Comparison of ENCODE assay signal across 1 cellular context in the genomic region with DNA sequence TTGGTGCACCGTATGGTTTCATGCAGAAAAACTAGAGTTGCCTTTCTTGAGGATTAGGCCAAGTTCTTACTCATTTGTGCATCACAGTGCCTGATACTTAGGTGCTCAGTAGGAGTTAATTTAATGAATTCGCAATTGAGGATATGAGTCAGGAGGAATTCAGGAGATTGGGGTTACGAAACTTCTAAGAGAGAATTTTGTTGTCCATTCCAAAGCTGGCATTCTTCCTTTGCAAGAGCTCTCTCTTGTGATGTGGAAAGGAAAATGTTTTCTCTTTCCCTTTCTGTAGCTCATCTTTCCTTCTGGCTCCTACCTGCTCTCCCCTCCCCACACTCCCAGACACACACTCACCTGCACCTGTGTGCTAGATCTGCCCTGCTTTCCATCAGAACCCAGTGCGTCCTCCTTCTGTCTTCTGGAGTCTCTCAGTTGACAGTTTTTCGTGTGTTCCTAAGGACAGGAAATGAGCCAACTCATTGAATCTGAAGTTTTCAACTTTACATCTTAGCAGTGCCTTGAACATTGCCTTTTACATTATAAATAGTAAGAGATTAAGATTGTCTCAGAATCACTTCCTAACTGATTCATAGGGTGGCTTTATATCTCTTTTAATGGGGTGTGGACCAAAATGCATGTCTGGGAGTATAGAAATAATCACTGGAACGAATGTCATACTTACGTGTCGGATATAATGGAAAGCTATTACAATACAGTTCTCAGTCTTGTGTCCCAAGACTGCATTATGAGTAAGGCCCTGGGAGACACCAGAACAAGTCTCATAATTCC.
TF ChIP-seq lines count a peak whose summit lies in the region.

No MANE protein-coding gene starts in this region.

TF ChIP-seq in HepG2, 621 proteins besides CTCF, POLR2A, EP300 and RAD21:
- TF ChIP-seq ZNF101 (CRISPR knock-in tag; IDR thresholded peaks at IDR 0.05; ENCODE audit: borderline replicate concordance, low read depth) (no peak), STAT6 (CRISPR knock-in tag; IDR thresholded peaks at IDR 0.05; ENCODE audit: borderline replicate concordance) (no peak), ETV6 (CRISPR knock-in tag; conservative IDR thresholded peaks at IDR 0.05) (no peak), IKZF4 (CRISPR knock-in tag; IDR thresholded peaks at IDR 0.05; ENCODE audit: borderline replicate concordance, low read depth, not compliant biosample characterization) (no peak), TEAD3 (CRISPR knock-in tag; optimal IDR thresholded peaks at IDR 0.05; ENCODE audit: borderline replicate concordance) (no peak), NFKBIZ (CRISPR knock-in tag; IDR thresholded peaks at IDR 0.05) (no peak), BRCA1 (CRISPR knock-in tag; IDR thresholded peaks at IDR 0.05) (no peak), MXI1 (IDR thresholded peaks at IDR 0.05; ENCODE audit: borderline replicate concordance, low read depth, low read length) (no peak), ZNF333 (CRISPR knock-in tag; IDR thresholded peaks at IDR 0.05; ENCODE audit: borderline replicate concordance) (no peak), ZNF619 (CRISPR knock-in tag; IDR thresholded peaks at IDR 0.05) (no peak), GMEB2 (CRISPR knock-in tag; IDR thresholded peaks at IDR 0.05; ENCODE audit: low read depth) (no peak), ZNF710 (CRISPR knock-in tag; IDR thresholded peaks at IDR 0.05; ENCODE audit: borderline replicate concordance) (no peak), SOX5 (CRISPR knock-in tag; IDR thresholded peaks at IDR 0.05; ENCODE audit: borderline replicate concordance) (no peak), ZNF776 (CRISPR knock-in tag; IDR thresholded peaks at IDR 0.05) (no peak), ZBTB37 (CRISPR knock-in tag; IDR thresholded peaks at IDR 0.05) (no peak)
- TF ChIP-seq, protein P1, sequence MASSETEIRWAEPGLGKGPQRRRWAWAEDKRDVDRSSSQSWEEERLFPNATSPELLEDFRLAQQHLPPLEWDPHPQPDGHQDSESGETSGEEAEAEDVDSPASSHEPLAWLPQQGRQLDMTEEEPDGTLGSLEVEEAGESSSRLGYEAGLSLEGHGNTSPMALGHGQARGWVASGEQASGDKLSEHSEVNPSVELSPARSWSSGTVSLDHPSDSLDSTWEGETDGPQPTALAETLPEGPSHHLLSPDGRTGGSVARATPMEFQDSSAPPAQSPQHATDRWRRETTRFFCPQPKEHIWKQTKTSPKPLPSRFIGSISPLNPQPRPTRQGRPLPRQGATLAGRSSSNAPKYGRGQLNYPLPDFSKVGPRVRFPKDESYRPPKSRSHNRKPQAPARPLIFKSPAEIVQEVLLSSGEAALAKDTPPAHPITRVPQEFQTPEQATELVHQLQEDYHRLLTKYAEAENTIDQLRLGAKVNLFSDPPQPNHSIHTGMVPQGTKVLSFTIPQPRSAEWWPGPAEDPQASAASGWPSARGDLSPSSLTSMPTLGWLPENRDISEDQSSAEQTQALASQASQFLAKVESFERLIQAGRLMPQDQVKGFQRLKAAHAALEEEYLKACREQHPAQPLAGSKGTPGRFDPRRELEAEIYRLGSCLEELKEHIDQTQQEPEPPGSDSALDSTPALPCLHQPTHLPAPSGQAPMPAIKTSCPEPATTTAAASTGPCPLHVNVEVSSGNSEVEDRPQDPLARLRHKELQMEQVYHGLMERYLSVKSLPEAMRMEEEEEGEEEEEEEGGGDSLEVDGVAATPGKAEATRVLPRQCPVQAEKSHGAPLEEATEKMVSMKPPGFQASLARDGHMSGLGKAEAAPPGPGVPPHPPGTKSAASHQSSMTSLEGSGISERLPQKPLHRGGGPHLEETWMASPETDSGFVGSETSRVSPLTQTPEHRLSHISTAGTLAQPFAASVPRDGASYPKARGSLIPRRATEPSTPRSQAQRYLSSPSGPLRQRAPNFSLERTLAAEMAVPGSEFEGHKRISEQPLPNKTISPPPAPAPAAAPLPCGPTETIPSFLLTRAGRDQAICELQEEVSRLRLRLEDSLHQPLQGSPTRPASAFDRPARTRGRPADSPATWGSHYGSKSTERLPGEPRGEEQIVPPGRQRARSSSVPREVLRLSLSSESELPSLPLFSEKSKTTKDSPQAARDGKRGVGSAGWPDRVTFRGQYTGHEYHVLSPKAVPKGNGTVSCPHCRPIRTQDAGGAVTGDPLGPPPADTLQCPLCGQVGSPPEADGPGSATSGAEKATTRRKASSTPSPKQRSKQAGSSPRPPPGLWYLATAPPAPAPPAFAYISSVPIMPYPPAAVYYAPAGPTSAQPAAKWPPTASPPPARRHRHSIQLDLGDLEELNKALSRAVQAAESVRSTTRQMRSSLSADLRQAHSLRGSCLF (CRISPR knock-in tag; IDR thresholded peaks at IDR 0.05; ENCODE audit: borderline replicate concordance) = no peak
- TF ChIP-seq, protein P2, sequence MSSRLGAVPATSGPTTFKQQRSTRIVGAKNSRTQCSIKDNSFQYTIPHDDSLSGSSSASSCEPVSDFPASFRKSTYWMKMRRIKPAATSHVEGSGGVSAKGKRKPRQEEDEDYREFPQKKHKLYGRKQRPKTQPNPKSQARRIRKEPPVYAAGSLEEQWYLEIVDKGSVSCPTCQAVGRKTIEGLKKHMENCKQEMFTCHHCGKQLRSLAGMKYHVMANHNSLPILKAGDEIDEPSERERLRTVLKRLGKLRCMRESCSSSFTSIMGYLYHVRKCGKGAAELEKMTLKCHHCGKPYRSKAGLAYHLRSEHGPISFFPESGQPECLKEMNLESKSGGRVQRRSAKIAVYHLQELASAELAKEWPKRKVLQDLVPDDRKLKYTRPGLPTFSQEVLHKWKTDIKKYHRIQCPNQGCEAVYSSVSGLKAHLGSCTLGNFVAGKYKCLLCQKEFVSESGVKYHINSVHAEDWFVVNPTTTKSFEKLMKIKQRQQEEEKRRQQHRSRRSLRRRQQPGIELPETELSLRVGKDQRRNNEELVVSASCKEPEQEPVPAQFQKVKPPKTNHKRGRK (CRISPR knock-in tag; IDR thresholded peaks at IDR 0.05) = no peak
